In the genomic region with DNA sequence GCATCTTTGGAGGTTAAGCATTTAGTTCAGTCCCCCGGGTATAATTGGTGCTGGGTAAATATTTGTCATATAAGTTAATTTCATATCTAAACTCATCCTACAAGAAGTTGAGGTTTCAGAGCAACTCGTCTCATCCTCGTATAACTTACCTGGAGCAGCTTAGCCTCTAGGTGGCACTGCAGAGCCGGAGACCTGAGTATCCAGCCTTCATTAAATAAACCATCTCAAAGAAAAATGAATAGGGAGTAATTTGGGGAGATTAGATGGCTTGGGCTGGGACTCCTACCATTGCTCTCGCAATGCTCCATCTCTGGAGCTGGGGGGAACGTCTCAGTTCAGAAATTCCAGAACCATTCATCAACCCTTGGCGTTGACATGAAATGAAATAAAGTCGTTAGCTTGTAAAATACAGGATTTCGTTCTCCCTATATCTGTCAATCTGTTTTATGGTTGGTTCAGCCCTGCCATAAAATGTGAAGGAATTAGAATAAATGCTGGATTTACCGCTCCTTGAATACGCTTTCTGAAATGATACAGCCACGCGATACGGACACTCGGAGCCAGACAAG, we compare ENCODE assay signal across 9 cellular contexts.
DNase-seq lines count a peak whose midpoint lies in the region; TF ChIP-seq lines count a peak whose summit lies in the region.
"Had no signal": no experiment of that assay in that cellular context is flagged by ENCODE, and none has a peak within 500 bp of the region (broad histone marks: within the 10 kb centered on the region; RNA-seq: fewer than 3 reads in every experiment).

No MANE protein-coding gene starts in this region.

- H3K4me3 ChIP-seq in fibroblast of villous mesenchyme (ENCODE audit: low read depth, low read length) = no peak overlapping the region

- no peaks in the 10 kb centered on the region for H3K9me3 Mint-ChIP-seq in T-helper 2 cell treated with Interferon-gamma antibody and Interleukin-4, amounts not matched to agents 5 μg/mL and 100 μg/mL, for 36 hours
- H3K9me3 Mint-ChIP-seq: T-helper 1 cell treated with Interleukin-12 subunit alpha and Interleukin-12 subunit beta and Interleukin-4 antibody, amounts not matched to agents 30 μg/mL and 1 μg/mL, for 36 hours had no signal

- H3K36me3 Mint-ChIP-seq in T-helper 2 cell treated with Interferon-gamma antibody and Interleukin-4, amounts not matched to agents 5 μg/mL and 100 μg/mL, for 36 hours (ENCODE audit: low read depth) = no peaks in the 10 kb centered on the region

- no peak overlapping the region for H3K4me3 Mint-ChIP-seq in T-helper 2 cell treated with Interferon-gamma antibody and Interleukin-4, amounts not matched to agents 5 μg/mL and 100 μg/mL, for 36 hours
- H3K4me3 Mint-ChIP-seq: T-helper 1 cell treated with Interleukin-12 subunit alpha and Interleukin-12 subunit beta and Interleukin-4 antibody, amounts not matched to agents 30 μg/mL and 1 μg/mL, for 36 hours had no signal

- H3K4me1 Mint-ChIP-seq in T-helper 2 cell treated with Interferon-gamma antibody and Interleukin-4, amounts not matched to agents 5 μg/mL and 100 μg/mL, for 36 hours (ENCODE audit: low read depth) = no peaks in the 10 kb centered on the region

- peak; percentile 37 for TF ChIP-seq CTCF in fibroblast of villous mesenchyme (IDR thresholded peaks at IDR 0.05; ENCODE audit: insufficient read depth, low read depth, low read length)

- no peak overlapping the region for H3K27ac Mint-ChIP-seq in T-helper 2 cell treated with Interferon-gamma antibody and Interleukin-4, amounts not matched to agents 5 μg/mL and 100 μg/mL, for 36 hours
- H3K27ac Mint-ChIP-seq: T-helper 1 cell treated with Interleukin-12 subunit alpha and Interleukin-12 subunit beta and Interleukin-4 antibody, amounts not matched to agents 30 μg/mL and 1 μg/mL, for 36 hours had no signal

- DNase-seq in DMS153 treated with DMSO at 0.1 percent for 48 hours (lab: John Stamatoyannopoulos, UW; ENCODE audit: unreplicated experiment) (peak; percentile 7), DMS153 (lab: John Stamatoyannopoulos, UW) (no peak), HuH-7.5 (ENCODE audit: low spot score) (peak; percentile 39), fibroblast of villous mesenchyme (ENCODE audit: low read depth) (no peak), GM03348 (ENCODE audit: low spot score) (no peak)
- DNase-seq in T-helper 2 cell treated with Interferon-gamma antibody and Interleukin-4, amounts not matched to agents 5 μg/mL and 100 μg/mL, for 36 hours (ENCODE audit: low spot score) = peak; percentile 5
- peak; percentile 18 to 28 for DNase-seq in stimulated activated CD4-positive, alpha-beta T cell treated with anti-CD3 and anti-CD28 coated beads, Interleukin-4, amount 100 ng/mL, for 48 hours (ENCODE audit: low read depth in 2 of 2)
- no peak for DNase-seq in effector CD4-positive, alpha-beta T cell

- peaks cover 2% of the 10 kb centered on the region for H3K27me3 Mint-ChIP-seq in T-helper 2 cell treated with Interferon-gamma antibody and Interleukin-4, amounts not matched to agents 5 μg/mL and 100 μg/mL, for 36 hours (ENCODE audit: low read depth)

Comparison
In these comparisons a context has a peak if more than half of its experiments do, and no peak if none do; other contexts are left out.
1. DNase-seq: peak in DMS153 treated with DMSO at 0.1 percent for 48 hours (single experiment), HuH-7.5 (single experiment), T-helper 2 cell treated with Interferon-gamma antibody and Interleukin-4, amounts not matched to agents 5 μg/mL and 100 μg/mL, for 36 hours (single experiment) and stimulated activated CD4-positive, alpha-beta T cell treated with anti-CD3 and anti-CD28 coated beads, Interleukin-4, amount 100 ng/mL, for 48 hours (2 of 2); none in DMS153 (single experiment), fibroblast of villous mesenchyme (single experiment), GM03348 (single experiment) and effector CD4-positive, alpha-beta T cell (single experiment).